ENCODE assay signal across 8 cellular contexts in the genomic region with DNA sequence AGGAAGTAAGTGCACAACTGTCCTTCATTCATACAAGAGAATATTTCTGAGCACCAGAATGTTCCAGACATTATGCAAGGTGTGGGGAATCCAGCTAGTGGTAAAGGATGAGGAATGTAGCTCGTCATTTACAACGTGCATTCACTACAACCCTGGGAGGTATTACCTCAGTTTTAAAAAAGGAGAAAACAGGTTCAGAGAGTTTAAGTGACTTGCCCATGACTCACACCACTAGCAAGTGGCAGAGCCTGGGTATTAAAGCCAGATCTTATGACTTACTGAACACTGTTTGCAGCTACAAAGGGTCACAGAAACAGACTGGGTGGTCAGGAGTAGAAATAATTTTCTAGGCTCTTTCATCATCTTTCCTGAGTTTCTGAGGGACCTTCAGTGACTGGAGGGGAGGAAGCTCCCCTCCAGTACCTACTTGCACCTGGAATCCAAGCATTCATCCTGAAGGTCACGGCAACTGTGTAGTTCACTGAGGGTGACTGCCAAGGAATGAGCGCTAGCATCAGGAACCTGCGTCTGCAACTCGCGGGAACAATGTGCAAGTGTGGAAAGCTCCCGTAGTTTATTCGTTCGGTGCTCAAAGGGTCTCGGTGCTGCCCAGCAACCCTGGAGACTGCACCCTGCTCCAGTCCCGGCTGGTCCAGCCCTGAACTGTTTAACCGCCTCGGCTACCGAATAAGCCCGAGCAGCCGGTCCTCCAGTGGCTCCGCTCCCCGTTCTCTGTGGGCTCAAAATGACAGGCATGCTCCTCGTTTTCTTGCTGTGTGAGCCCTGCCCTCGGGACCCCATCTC. TPM values are rescaled to one million over a fixed set of nuclear protein-coding genes. Genes with fewer than 3 reads are reported as not detected.
DNase-seq lines count a peak whose midpoint lies in the region; ATAC-seq and TF ChIP-seq lines count a peak whose summit lies in the region.

No MANE protein-coding gene starts in this region.

- POLR2A ChIA-PET in BJ (lab: Charles Lee), result interaction anchor here (0.6 to 0.7 kb wide), 2 partner anchors 248 to 258 kb away, joined by 3 read pairs; no protein-coding TSS in a partner anchor

- intact Hi-C loops in left cardiac atrium (cut with DNase I), result no loop called here

- no peaks in the 10 kb centered on the region for H3K9me3 ChIP-seq in WERI-Rb-1 (ENCODE audit: severe bottlenecking)

- peak overlapping the region; percentile 69 for H3K4me3 ChIP-seq in BJ (ENCODE audit: low read depth, low read length)
- H3K4me3 ChIP-seq in WERI-Rb-1 (ENCODE audit: low read depth, low read length), result peak overlapping the region; percentile 98

- no peaks in the 10 kb centered on the region for H3K36me3 ChIP-seq in BJ (ENCODE audit: control insufficient read depth, insufficient read depth, low read length)
- peaks cover 39% of the 10 kb centered on the region for H3K36me3 ChIP-seq in WERI-Rb-1

- ATAC-seq in GM19324 (IDR thresholded peaks at IDR 0.05; ENCODE audit: low FRiP score, unreplicated experiment) (peak; percentile 19), HG03520 (IDR thresholded peaks at IDR 0.05; ENCODE audit: unreplicated experiment) (peak; percentile 21), left cardiac atrium (peak; percentile 56 to 67)

- peak overlapping the region; percentile 86 for H3K27ac ChIP-seq in WERI-Rb-1

- TF ChIP-seq CTCF in BJ (IDR thresholded peaks at IDR 0.05; ENCODE audit: insufficient read depth, low read depth, low read length), result no peak
- TF ChIP-seq CTCF in WERI-Rb-1 (IDR thresholded peaks at IDR 0.05; ENCODE audit: low read depth, low read length), result no peak

- CTCF ChIA-PET in BJ (lab: Yijun Ruan, JAX), result interaction anchor here (0.8 to 1.2 kb wide), 3 partner anchors 12 to 134 kb away, joined by 3 read pairs; no protein-coding TSS in a partner anchor

- H3K27me3 ChIP-seq in BJ (ENCODE audit: control insufficient read depth, insufficient read depth, low read length) (no peaks in the 10 kb centered on the region), WERI-Rb-1 (ENCODE audit: insufficient read depth, low read depth, severe bottlenecking) (no peaks in the 10 kb centered on the region)

- peak; percentile 63 for DNase-seq in BJ (ENCODE audit: low read depth)
- no peak for DNase-seq in WERI-Rb-1
- DNase-seq in left cardiac atrium, result no peak
- DNase-seq in retina, result peak; percentile 1
- DNase-seq in 8988T, result no peak
- DNase-seq in RPMI8226, result no peak

RNA-seq across cellular contexts. Expression of a gene that starts 0.6 kb away (rescaled TPM):
- 0.58 and 0.86 TPM in 2 replicates for polyA plus RNA-seq in BJ (2011; rRNA removed)
- polyA minus RNA-seq in BJ (2011; rRNA and poly(A)+ RNA removed), result 0.26 and 0.90 TPM in 2 replicates
- total RNA-seq in left cardiac atrium, result 1 to 10 TPM; 3.6 to 5.4 TPM

RNA-seq across cellular contexts. Expression of a gene that starts 0.7 kb away (rescaled TPM):
- polyA plus RNA-seq in BJ (2011; rRNA removed), result 40.8 and 61.0 TPM in 2 replicates
- polyA minus RNA-seq in BJ (2011; rRNA and poly(A)+ RNA removed), result 20.0 and 33.6 TPM in 2 replicates
- total RNA-seq in left cardiac atrium, result 10 to 100 TPM; 19.7 to 20.6 TPM

RNA-seq across cellular contexts. Expression of a gene that starts 35.2 kb away (rescaled TPM):
- polyA plus RNA-seq in BJ (2011; rRNA removed), result 43.5 and 52.0 TPM in 2 replicates
- 32.0 and 43.6 TPM in 2 replicates for polyA minus RNA-seq in BJ (2011; rRNA and poly(A)+ RNA removed)
- 10 to 100 TPM; 22.6 to 23.6 TPM for total RNA-seq in left cardiac atrium

RNA-seq across cellular contexts. Expression of a gene that starts 35.5 kb away (rescaled TPM):
- polyA plus RNA-seq in BJ (2011; rRNA removed), result 8.8 and 10.1 TPM in 2 replicates
- polyA minus RNA-seq in BJ (2011; rRNA and poly(A)+ RNA removed), result 5.1 and 8.0 TPM in 2 replicates
- 10 to 100 TPM; 16.5 to 20.7 TPM for total RNA-seq in left cardiac atrium

RNA-seq across cellular contexts. Expression of a gene that starts 45.3 kb away (rescaled TPM):
- 19.2 and 31.8 TPM in 2 replicates for polyA plus RNA-seq in BJ (2011; rRNA removed)
- polyA minus RNA-seq in BJ (2011; rRNA and poly(A)+ RNA removed), result 14.0 and 14.2 TPM in 2 replicates
- total RNA-seq in left cardiac atrium, result 10 to 100 TPM; 20.0 to 20.8 TPM

Comparison
In these comparisons a context has a peak if more than half of its experiments do, and no peak if none do; other contexts are left out.
1. DNase-seq: peak in BJ (single experiment) and retina (single experiment); none in WERI-Rb-1 (single experiment), left cardiac atrium (single experiment), 8988T (single experiment) and RPMI8226 (single experiment).
2. Peak in every context shown above with its lines, with median percentiles within 50 percentile points of each other: ATAC-seq.